Comparison of ENCODE assay signal across 21 cellular contexts in the genomic region with DNA sequence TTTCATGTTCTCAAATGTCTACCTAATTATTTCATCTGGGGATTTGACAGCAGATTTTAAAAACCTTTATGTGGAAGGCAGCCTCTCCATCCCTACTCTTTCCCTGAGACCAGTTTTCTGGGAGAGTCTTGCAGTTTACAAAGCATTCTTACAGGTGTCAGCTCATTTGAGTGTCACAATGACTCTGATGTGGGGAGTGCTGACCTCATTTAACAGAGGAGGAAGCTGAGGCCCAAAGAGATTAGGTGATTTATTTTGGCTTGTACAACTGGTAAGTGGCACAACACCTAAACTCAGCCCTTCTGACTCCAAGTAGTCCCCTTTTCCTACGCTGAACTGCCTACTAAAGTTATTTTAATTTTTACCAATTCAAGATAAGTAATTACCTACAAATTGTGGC. TPM values are rescaled to one million over a fixed set of nuclear protein-coding genes. Genes with fewer than 3 reads are reported as not detected.
DNase-seq lines count a peak whose midpoint lies in the region; ATAC-seq, FAIRE-seq and TF ChIP-seq lines count a peak whose summit lies in the region.
"Had no signal": no experiment of that assay in that cellular context is flagged by ENCODE, and none has a peak within 500 bp of the region (broad histone marks: within the 10 kb centered on the region; RNA-seq: fewer than 3 reads in every experiment).

No MANE protein-coding gene starts in this region.

- H4K5ac ChIP-seq in mesendoderm (ENCODE audit: low read length): no peak overlapping the region

- peak overlapping the region; percentile 71 to 77 for H3K27ac ChIP-seq in liver (ENCODE audit: low read depth in 1 of 2, low read length in 2 of 2)
- no peak overlapping the region for H3K27ac ChIP-seq in HepG2 (ENCODE audit: extremely low read length, insufficient read depth, low read length)
- H3K27ac ChIP-seq in body of pancreas: peak overlapping the region in 3 of 4 donors; percentile 53 to 73 (median 67)
- no peak overlapping the region for H3K27ac ChIP-seq in mesendoderm (ENCODE audit: low read depth, low read length)
- H3K27ac ChIP-seq: C4-2B had no signal

- H4K20me1 ChIP-seq in HepG2 (ENCODE audit: insufficient read depth, low read length): no peaks in the 10 kb centered on the region

- no peak for FAIRE-seq in HepG2 (lab: Jason Lieb, UNC)
- FAIRE-seq: D721Med, G401.6, GM12892 had no signal

- H3K4me1 ChIP-seq in liver (ENCODE audit: control insufficient read depth in 4 of 4, insufficient read depth in 4 of 4, low read length in 3 of 4) (peaks cover 4 to 50% (median 40%) of the 10 kb centered on the region in 4 donors), HepG2 (ENCODE audit: insufficient read depth, low read length) (peaks cover 56% of the 10 kb centered on the region), body of pancreas (peaks cover 67% of the 10 kb centered on the region), mesendoderm (ENCODE audit: control insufficient read depth, low read depth, low read length) (no peaks in the 10 kb centered on the region)
- H3K4me1 ChIP-seq: HAP-1 had no signal

- no peak overlapping the region for H2BK5ac ChIP-seq in mesendoderm (ENCODE audit: low read length)

- H3K36me3 ChIP-seq in liver (ENCODE audit: control insufficient read depth in 4 of 4, insufficient read depth in 3 of 4, low read depth in 1 of 4, low read length in 3 of 4) (no peaks in the 10 kb centered on the region), HepG2 (replicated peaks in 1 of 2; ENCODE audit: control insufficient read depth in 1 of 2, insufficient read depth in 2 of 2, low read length in 2 of 2) (no peaks in the 10 kb centered on the region), body of pancreas (replicated peaks in 1 of 2; ENCODE audit: insufficient read depth in 1 of 2, low read depth in 2 of 2) (no peaks in the 10 kb centered on the region), mesendoderm (ENCODE audit: control insufficient read depth, insufficient read depth, low read length) (no peaks in the 10 kb centered on the region)
- H3K36me3 ChIP-seq: HAP-1 had no signal

- no peaks in the 10 kb centered on the region for H3K27me3 Mint-ChIP-seq in type B pancreatic cell
- H3K27me3 Mint-ChIP-seq in activated T-helper 2 cell treated with anti-CD3 and anti-CD28 coated beads, Interferon-gamma antibody, Interleukin-2, Interleukin-4, amounts not matched to agents 10 μg/mL and 5 μg/mL and 100 μg/mL, durations not matched to agents 14 hours and 24 hours and 36 hours (ENCODE audit: low read depth): peaks cover 2% of the 10 kb centered on the region

- TF ChIP-seq RAD21 in liver (IDR thresholded peaks at IDR 0.05) (peak in 1 of 2 donors; percentile 19), HepG2 (CRISPR knock-in tag; IDR thresholded peaks at IDR 0.05) (no peak)

- TF ChIP-seq EP300 in HepG2 (IDR thresholded peaks at IDR 0.05; ENCODE audit: low read depth in 2 of 2, low read length in 2 of 2): no peak
- no peak for TF ChIP-seq EP300 in HepG2 (CRISPR knock-in tag; IDR thresholded peaks at IDR 0.05; ENCODE audit: borderline replicate concordance)

- no peaks in the 10 kb centered on the region for H3K36me3 Mint-ChIP-seq in type B pancreatic cell
- H3K36me3 Mint-ChIP-seq in activated T-helper 2 cell treated with anti-CD3 and anti-CD28 coated beads, Interferon-gamma antibody, Interleukin-2, Interleukin-4, amounts not matched to agents 10 μg/mL and 5 μg/mL and 100 μg/mL, durations not matched to agents 14 hours and 24 hours and 36 hours (ENCODE audit: low read depth): no peaks in the 10 kb centered on the region
- H3K36me3 Mint-ChIP-seq: CD4-positive, alpha-beta memory T cell had no signal

- H3K9ac ChIP-seq in liver (ENCODE audit: low read depth in 1 of 2, low read length in 2 of 2): peak overlapping the region in 1 of 2 donors; percentile 71
- no peak overlapping the region for H3K9ac ChIP-seq in HepG2 (ENCODE audit: insufficient read depth, low read depth, low read length)
- no peak overlapping the region for H3K9ac ChIP-seq in mesendoderm (ENCODE audit: low read length)

- H3K4me3 ChIP-seq in liver (ENCODE audit: low read depth in 1 of 3, low read length in 3 of 3): no peak overlapping the region
- no peak overlapping the region for H3K4me3 ChIP-seq in HepG2 (replicated peaks in 1 of 3; ENCODE audit: insufficient read depth in 1 of 3, low read depth in 2 of 3, low read length in 3 of 3)
- no peak overlapping the region for H3K4me3 ChIP-seq in body of pancreas
- no peak overlapping the region for H3K4me3 ChIP-seq in mesendoderm (ENCODE audit: low read length)
- H3K4me3 ChIP-seq: HAP-1 had no signal

- no peaks in the 10 kb centered on the region for H3K79me1 ChIP-seq in mesendoderm (ENCODE audit: low read length)

- no peak for DNase-seq in HepG2 (ENCODE audit: low spot score)
- DNase-seq in body of pancreas: peak in 3 of 4 donors; percentile 31 to 64 (median 48)
- DNase-seq in mesendoderm: peak; percentile 22
- no peak for DNase-seq in type B pancreatic cell (ENCODE audit: extremely low spot score, unreplicated experiment)
- no peak for DNase-seq in HEK293T (ENCODE audit: extremely low spot score)
- no peak for DNase-seq in activated T-helper 2 cell treated with anti-CD3 and anti-CD28 coated beads, Interferon-gamma antibody, Interleukin-2, Interleukin-4, amounts not matched to agents 10 μg/mL and 5 μg/mL and 100 μg/mL, durations not matched to agents 14 hours and 24 hours and 36 hours (ENCODE audit: low spot score)
- DNase-seq: 8988T; CD4-positive, alpha-beta memory T cell; DMS153; DMS79 treated with DMSO at 0.1 percent for 48 hours; EL; GOT3; IMR-90; KG1 had no signal

- H2BK120ac ChIP-seq in mesendoderm (ENCODE audit: low read depth, low read length): no peak overlapping the region

- TF ChIP-seq CTCF in liver (IDR thresholded peaks at IDR 0.05; ENCODE audit: low read depth, low read length, missing input control) (no peak), HepG2 (CRISPR knock-in tag; IDR thresholded peaks at IDR 0.05) (no peak), body of pancreas (IDR thresholded peaks at IDR 0.05) (no peak), type B pancreatic cell (conservative IDR thresholded peaks at IDR 0.05) (no peak)

- no peak overlapping the region for H3K18ac ChIP-seq in mesendoderm (ENCODE audit: low read length)

- no peak overlapping the region for H3K23ac ChIP-seq in mesendoderm (ENCODE audit: low read length)

- no peak overlapping the region for H4K8ac ChIP-seq in mesendoderm (ENCODE audit: low read depth, low read length)

- no peak overlapping the region for H2BK15ac ChIP-seq in mesendoderm (replicated peaks; ENCODE audit: low read depth)

- TF ChIP-seq POLR2A in HepG2 (IDR thresholded peaks at IDR 0.05; ENCODE audit: insufficient read depth in 1 of 2, low read depth in 2 of 2, low read length in 2 of 2) (no peak), body of pancreas (IDR thresholded peaks at IDR 0.05) (no peak)

- H3K79me2 ChIP-seq in HepG2 (ENCODE audit: insufficient read depth, low read length): no peaks in the 10 kb centered on the region
- H3K79me2 ChIP-seq in mesendoderm (ENCODE audit: control insufficient read depth, insufficient read depth, low read length): no peaks in the 10 kb centered on the region

- no peaks in the 10 kb centered on the region for H3K4me1 Mint-ChIP-seq in type B pancreatic cell (ENCODE audit: unreplicated experiment)
- H3K4me1 Mint-ChIP-seq in activated T-helper 2 cell treated with anti-CD3 and anti-CD28 coated beads, Interferon-gamma antibody, Interleukin-2, Interleukin-4, amounts not matched to agents 10 μg/mL and 5 μg/mL and 100 μg/mL, durations not matched to agents 14 hours and 24 hours and 36 hours (ENCODE audit: low read depth): no peaks in the 10 kb centered on the region
- H3K4me1 Mint-ChIP-seq: CD4-positive, alpha-beta memory T cell had no signal

- 31% methylated on average over 1 of the region's 1 CpG for WGBS in liver
- WGBS in HepG2 (ENCODE audit: low lambda C conversion rate): 76% methylated on average over 1 of the region's 1 CpG
- 21 to 33% methylated on average over 1 of the region's 1 CpG for WGBS in body of pancreas, 2 donors
- WGBS in mesendoderm (ENCODE audit: extremely low coverage, insufficient coverage, low lambda C conversion rate): no CpG with 5 or more reads among the region's 1 CpG

- no peaks in the 10 kb centered on the region for H3K9me3 ChIP-seq in liver (ENCODE audit: control insufficient read depth in 4 of 4, low read length in 3 of 4)
- no peaks in the 10 kb centered on the region for H3K9me3 ChIP-seq in HepG2 (ENCODE audit: low read length)
- H3K9me3 ChIP-seq in body of pancreas: no peaks in the 10 kb centered on the region
- H3K9me3 ChIP-seq: HAP-1 had no signal

- no peak overlapping the region for H3K56ac ChIP-seq in mesendoderm (ENCODE audit: low read length)

- H3K4me3 Mint-ChIP-seq in type B pancreatic cell: no peak overlapping the region
- H3K4me3 Mint-ChIP-seq in activated T-helper 2 cell treated with anti-CD3 and anti-CD28 coated beads, Interferon-gamma antibody, Interleukin-2, Interleukin-4, amounts not matched to agents 10 μg/mL and 5 μg/mL and 100 μg/mL, durations not matched to agents 14 hours and 24 hours and 36 hours (ENCODE audit: low read depth): no peak overlapping the region
- H3K4me3 Mint-ChIP-seq: CD4-positive, alpha-beta memory T cell had no signal

- no peaks in the 10 kb centered on the region for H3K9me3 Mint-ChIP-seq in type B pancreatic cell
- H3K9me3 Mint-ChIP-seq in activated T-helper 2 cell treated with anti-CD3 and anti-CD28 coated beads, Interferon-gamma antibody, Interleukin-2, Interleukin-4, amounts not matched to agents 10 μg/mL and 5 μg/mL and 100 μg/mL, durations not matched to agents 14 hours and 24 hours and 36 hours: no peaks in the 10 kb centered on the region
- H3K9me3 Mint-ChIP-seq: CD4-positive, alpha-beta memory T cell had no signal

- H2AK5ac ChIP-seq in mesendoderm (ENCODE audit: low read length): no peak overlapping the region

- no peak overlapping the region for H3K4ac ChIP-seq in mesendoderm (ENCODE audit: low read depth, low read length)

- intact Hi-C loops in HepG2 (cut with micrococcal nuclease; ENCODE audit: unreplicated experiment) (loop anchor here (5.0 kb wide), 1 partner anchor 60 kb away; no protein-coding TSS in a partner anchor), body of pancreas (cut with DNase I) (no loop called here)
- intact Hi-C loops in activated T-helper 2 cell treated with anti-CD3 and anti-CD28 coated beads, Interferon-gamma antibody, Interleukin-2, Interleukin-4, amounts not matched to agents 10 μg/mL and 5 μg/mL and 100 μg/mL, durations not matched to agents 14 hours and 24 hours and 36 hours (cut with micrococcal nuclease): no loop called here

- in situ Hi-C loops in HepG2 (cut with HindIII; ENCODE audit: extremely low pct_ligation_motif_present, low pct_unique_long_range_greater_than_20kb): no loop called here

- H3K4me2 ChIP-seq in HepG2 (ENCODE audit: low read depth, low read length) (no peak overlapping the region), mesendoderm (ENCODE audit: low read length) (no peak overlapping the region)

- no peak overlapping the region for H3K27ac Mint-ChIP-seq in type B pancreatic cell
- H3K27ac Mint-ChIP-seq in activated T-helper 2 cell treated with anti-CD3 and anti-CD28 coated beads, Interferon-gamma antibody, Interleukin-2, Interleukin-4, amounts not matched to agents 10 μg/mL and 5 μg/mL and 100 μg/mL, durations not matched to agents 14 hours and 24 hours and 36 hours: no peak overlapping the region
- H3K27ac Mint-ChIP-seq: CD4-positive, alpha-beta memory T cell had no signal

- H2AFZ ChIP-seq in HepG2 (ENCODE audit: low read length): no peak overlapping the region

- POLR2A ChIA-PET in HepG2 (lab: Yijun Ruan, JAX): interaction anchor here (1.3 kb wide), 1 partner anchor 30 kb away, joined by 3 read pairs; no protein-coding TSS in a partner anchor
- POLR2A ChIA-PET in HEK293T (lab: Yijun Ruan, JAX): no interaction called here

- no TSS peak for BruUV-seq in HepG2 (replicated peaks; lab: Mats Ljungman, UMichigan)

- CTCF ChIA-PET in HepG2 (lab: Yijun Ruan, JAX; ENCODE audit: low intra/inter-chr PET ratio, low total read pairs) (no interaction called here), HEK293T (lab: Yijun Ruan, JAX) (no interaction called here)

- H3K27me3 ChIP-seq in liver (ENCODE audit: control insufficient read depth in 4 of 4, insufficient read depth in 4 of 4, low read length in 3 of 4) (no peaks in the 10 kb centered on the region), HepG2 (ENCODE audit: control insufficient read depth in 1 of 2, insufficient read depth in 2 of 2, low read length in 2 of 2) (no peaks in the 10 kb centered on the region; a peak in 1 of 5 replicates), body of pancreas (no peaks in the 10 kb centered on the region), mesendoderm (ENCODE audit: insufficient read depth, low read length, poor library complexity) (no peaks in the 10 kb centered on the region)

- ATAC-seq in HepG2 (no peak), body of pancreas (peak; percentile 84), HG03378 (IDR thresholded peaks at IDR 0.05; ENCODE audit: unreplicated experiment) (no peak)

RNA-seq across cellular contexts. Expression of gene MAT1A, which starts 33.3 kb away (rescaled TPM):
- total RNA-seq in liver (100 to 1,000 TPM; 179 to 662 TPM), HepG2 (2016; rRNA removed; fragmentation: Illumina TruSeq; extraction: Trizol) (76.9 and 101 TPM in 2 replicates), body of pancreas (10 to 100 TPM in 1 of 2 donors, 1 to 10 TPM in 1; 9.6 to 11.9 TPM), type B pancreatic cell (ENCODE audit: low replicate concordance) (0.12 and 0.63 TPM in 2 replicates)
- polyA plus RNA-seq in liver (100 to 1,000 TPM; 327 to 759 TPM), HepG2 (2011; rRNA removed) (57.1 and 71.8 TPM in 2 replicates)
- 8.2 and 9.7 TPM in 2 replicates for total RNA-seq in HepG2 (2016; cell fraction: cytosol; rRNA removed; fragmentation: Illumina TruSeq; extraction: Trizol; ENCODE audit: low read depth)
- 77.4 and 101 TPM in 2 replicates for total RNA-seq in HepG2 (2016; cell fraction: insoluble cytoplasmic fraction; rRNA removed; fragmentation: Illumina TruSeq; extraction: Trizol)
- 35.3 and 36.5 TPM in 2 replicates for total RNA-seq in HepG2 (2016; cell fraction: membrane; rRNA removed; fragmentation: Illumina TruSeq; extraction: Trizol)
- total RNA-seq in HepG2 (2016; cell fraction: nucleus; rRNA removed; fragmentation: Illumina TruSeq; extraction: Trizol): 51.9 and 57.9 TPM in 2 replicates
- polyA plus RNA-seq in HepG2 (2011; cell fraction: cytosol; rRNA removed): 67.8 and 68.7 TPM in 2 replicates
- 86.2 and 106 TPM in 2 replicates for polyA plus RNA-seq in HepG2 (2011; cell fraction: nucleus; rRNA removed)
- 51.2 and 64.8 TPM in 2 replicates for polyA plus RNA-seq in HepG2 (2012)
- 7.9 and 9.8 TPM in 2 replicates for polyA plus RNA-seq in HepG2 (2016; cell fraction: cytosol; fragmentation: Illumina TruSeq; extraction: Trizol; ENCODE audit: low read depth)
- polyA plus RNA-seq in HepG2 (2016; cell fraction: insoluble cytoplasmic fraction; fragmentation: Illumina TruSeq; extraction: Trizol; ENCODE audit: low read depth): 98.3 and 108 TPM in 2 replicates
- polyA plus RNA-seq in HepG2 (2016; cell fraction: membrane; fragmentation: Illumina TruSeq; extraction: Trizol; ENCODE audit: low read depth): 26.5 and 26.9 TPM in 2 replicates
- 93.4 and 100 TPM in 2 replicates for polyA plus RNA-seq in HepG2 (2016; cell fraction: nucleus; fragmentation: Illumina TruSeq; extraction: Trizol; ENCODE audit: insufficient read depth, low read depth)
- polyA minus RNA-seq in HepG2 (2011; rRNA and poly(A)+ RNA removed; ENCODE audit: low replicate concordance): 0.07 and 103 TPM in 2 replicates
- polyA minus RNA-seq in HepG2 (2011; cell fraction: cytosol; rRNA and poly(A)+ RNA removed): 28.5 and 32.8 TPM in 2 replicates
- polyA minus RNA-seq in HepG2 (2011; cell fraction: nucleus; rRNA and poly(A)+ RNA removed): 23.2 and 35.9 TPM in 2 replicates
- 0.60 TPM for polyA plus RNA-seq in mesendoderm (2013, experiment 1 of 2)
- 0.76 TPM for polyA plus RNA-seq in mesendoderm (2013, experiment 2 of 2)
- total RNA-seq in activated T-helper 2 cell treated with anti-CD3 and anti-CD28 coated beads, Interferon-gamma antibody, Interleukin-2, Interleukin-4, amounts not matched to agents 10 μg/mL and 5 μg/mL and 100 μg/mL, durations not matched to agents 14 hours and 24 hours and 36 hours: not detected in 2 replicates
- total RNA-seq: CD4-positive, alpha-beta memory T cell; IMR-90 had no signal
- polyA plus RNA-seq: CD4-positive, alpha-beta memory T cell; IMR-90 had no signal

RNA-seq across cellular contexts. Expression of gene DYDC1, which starts 33.8 kb away (rescaled TPM):
- under 1 TPM in 1 of 2 donors, not detected in 1; 0.23 TPM for total RNA-seq in liver
- not detected for polyA plus RNA-seq in liver
- not detected in 2 replicates for total RNA-seq in HepG2 (2016; rRNA removed; fragmentation: Illumina TruSeq; extraction: Trizol)
- not detected in 2 replicates for total RNA-seq in HepG2 (2016; cell fraction: cytosol; rRNA removed; fragmentation: Illumina TruSeq; extraction: Trizol; ENCODE audit: low read depth)
- total RNA-seq in HepG2 (2016; cell fraction: insoluble cytoplasmic fraction; rRNA removed; fragmentation: Illumina TruSeq; extraction: Trizol): not detected in 2 replicates
- not detected in 2 replicates for total RNA-seq in HepG2 (2016; cell fraction: membrane; rRNA removed; fragmentation: Illumina TruSeq; extraction: Trizol)
- total RNA-seq in HepG2 (2016; cell fraction: nucleus; rRNA removed; fragmentation: Illumina TruSeq; extraction: Trizol): not detected in 2 replicates
- not detected in 2 replicates for polyA plus RNA-seq in HepG2 (2011; rRNA removed)
- polyA plus RNA-seq in HepG2 (2011; cell fraction: cytosol; rRNA removed): not detected in 2 replicates
- not detected in 2 replicates for polyA plus RNA-seq in HepG2 (2011; cell fraction: nucleus; rRNA removed)
- polyA plus RNA-seq in HepG2 (2012): not detected in 2 replicates
- polyA plus RNA-seq in HepG2 (2016; cell fraction: cytosol; fragmentation: Illumina TruSeq; extraction: Trizol; ENCODE audit: low read depth): not detected in 2 replicates
- polyA plus RNA-seq in HepG2 (2016; cell fraction: insoluble cytoplasmic fraction; fragmentation: Illumina TruSeq; extraction: Trizol; ENCODE audit: low read depth): not detected in 2 replicates
- polyA plus RNA-seq in HepG2 (2016; cell fraction: membrane; fragmentation: Illumina TruSeq; extraction: Trizol; ENCODE audit: low read depth): not detected in 2 replicates
- polyA plus RNA-seq in HepG2 (2016; cell fraction: nucleus; fragmentation: Illumina TruSeq; extraction: Trizol; ENCODE audit: insufficient read depth, low read depth): not detected in 2 replicates
- polyA minus RNA-seq in HepG2 (2011; rRNA and poly(A)+ RNA removed; ENCODE audit: low replicate concordance): not detected in 2 replicates
- not detected in 2 replicates for polyA minus RNA-seq in HepG2 (2011; cell fraction: cytosol; rRNA and poly(A)+ RNA removed)
- polyA minus RNA-seq in HepG2 (2011; cell fraction: nucleus; rRNA and poly(A)+ RNA removed): not detected in 2 replicates
- total RNA-seq in body of pancreas: not detected
- polyA plus RNA-seq in mesendoderm (2013, experiment 1 of 2): 0.59 TPM
- 0.49 TPM for polyA plus RNA-seq in mesendoderm (2013, experiment 2 of 2)
- total RNA-seq in type B pancreatic cell (ENCODE audit: low replicate concordance): 0.46 TPM in 1 of 2 replicates, not detected in the other
- not detected in 2 replicates for total RNA-seq in activated T-helper 2 cell treated with anti-CD3 and anti-CD28 coated beads, Interferon-gamma antibody, Interleukin-2, Interleukin-4, amounts not matched to agents 10 μg/mL and 5 μg/mL and 100 μg/mL, durations not matched to agents 14 hours and 24 hours and 36 hours
- total RNA-seq: CD4-positive, alpha-beta memory T cell; IMR-90 had no signal
- polyA plus RNA-seq: CD4-positive, alpha-beta memory T cell; IMR-90 had no signal

RNA-seq across cellular contexts. Expression of gene DYDC2, which starts 33.9 kb away (rescaled TPM):
- 1 to 10 TPM in 1 of 2 donors, under 1 TPM in 1; 0.25 to 2.0 TPM for total RNA-seq in liver
- polyA plus RNA-seq in liver: under 1 TPM; 0.14 to 0.25 TPM
- total RNA-seq in HepG2 (2016; rRNA removed; fragmentation: Illumina TruSeq; extraction: Trizol): 2.3 and 4.2 TPM in 2 replicates
- total RNA-seq in HepG2 (2016; cell fraction: cytosol; rRNA removed; fragmentation: Illumina TruSeq; extraction: Trizol; ENCODE audit: low read depth): 2.6 and 2.8 TPM in 2 replicates
- 2.9 and 3.6 TPM in 2 replicates for total RNA-seq in HepG2 (2016; cell fraction: insoluble cytoplasmic fraction; rRNA removed; fragmentation: Illumina TruSeq; extraction: Trizol)
- 6.5 and 7.7 TPM in 2 replicates for total RNA-seq in HepG2 (2016; cell fraction: membrane; rRNA removed; fragmentation: Illumina TruSeq; extraction: Trizol)
- 1.3 TPM in 2 replicates for total RNA-seq in HepG2 (2016; cell fraction: nucleus; rRNA removed; fragmentation: Illumina TruSeq; extraction: Trizol)
- polyA plus RNA-seq in HepG2 (2011; rRNA removed): 0.98 and 2.3 TPM in 2 replicates
- polyA plus RNA-seq in HepG2 (2011; cell fraction: cytosol; rRNA removed): 0.59 and 1.8 TPM in 2 replicates
- polyA plus RNA-seq in HepG2 (2011; cell fraction: nucleus; rRNA removed): 0.27 and 1.1 TPM in 2 replicates
- polyA plus RNA-seq in HepG2 (2012): 4.0 and 6.8 TPM in 2 replicates
- 3.9 and 4.9 TPM in 2 replicates for polyA plus RNA-seq in HepG2 (2016; cell fraction: cytosol; fragmentation: Illumina TruSeq; extraction: Trizol; ENCODE audit: low read depth)
- polyA plus RNA-seq in HepG2 (2016; cell fraction: insoluble cytoplasmic fraction; fragmentation: Illumina TruSeq; extraction: Trizol; ENCODE audit: low read depth): 3.9 and 4.6 TPM in 2 replicates
- polyA plus RNA-seq in HepG2 (2016; cell fraction: membrane; fragmentation: Illumina TruSeq; extraction: Trizol; ENCODE audit: low read depth): 6.4 and 7.3 TPM in 2 replicates
- 3.3 and 6.0 TPM in 2 replicates for polyA plus RNA-seq in HepG2 (2016; cell fraction: nucleus; fragmentation: Illumina TruSeq; extraction: Trizol; ENCODE audit: insufficient read depth, low read depth)
- 0.32 TPM in 1 of 2 replicates, not detected in the other for polyA minus RNA-seq in HepG2 (2011; rRNA and poly(A)+ RNA removed; ENCODE audit: low replicate concordance)
- 0.53 and 1.3 TPM in 2 replicates for polyA minus RNA-seq in HepG2 (2011; cell fraction: cytosol; rRNA and poly(A)+ RNA removed)
- polyA minus RNA-seq in HepG2 (2011; cell fraction: nucleus; rRNA and poly(A)+ RNA removed): 0.62 TPM in 1 of 2 replicates, not detected in the other
- total RNA-seq in body of pancreas: not detected
- polyA plus RNA-seq in mesendoderm (2013, experiment 1 of 2): 2.5 TPM
- polyA plus RNA-seq in mesendoderm (2013, experiment 2 of 2): 2.3 TPM
- total RNA-seq in type B pancreatic cell (ENCODE audit: low replicate concordance): 1.1 TPM in 1 of 2 replicates, not detected in the other
- not detected in 2 replicates for total RNA-seq in activated T-helper 2 cell treated with anti-CD3 and anti-CD28 coated beads, Interferon-gamma antibody, Interleukin-2, Interleukin-4, amounts not matched to agents 10 μg/mL and 5 μg/mL and 100 μg/mL, durations not matched to agents 14 hours and 24 hours and 36 hours
- total RNA-seq: CD4-positive, alpha-beta memory T cell; IMR-90 had no signal
- polyA plus RNA-seq: CD4-positive, alpha-beta memory T cell; IMR-90 had no signal

Comparison
In these comparisons a context has a peak if more than half of its experiments do, and no peak if none do; other contexts are left out.
1. H3K27ac ChIP-seq: peak in liver (2 of 2) and body of pancreas (3 of 4); none in HepG2 (single experiment) and mesendoderm (single experiment).
2. DNase-seq: peak in body of pancreas (3 of 4) and mesendoderm (single experiment); none in HepG2 (single experiment), type B pancreatic cell (single experiment), HEK293T (single experiment) and activated T-helper 2 cell treated with anti-CD3 and anti-CD28 coated beads, Interferon-gamma antibody, Interleukin-2, Interleukin-4, amounts not matched to agents 10 μg/mL and 5 μg/mL and 100 μg/mL, durations not matched to agents 14 hours and 24 hours and 36 hours (single experiment).